Comparison of ENCODE assay signal across 18 cellular contexts in the genomic region with DNA sequence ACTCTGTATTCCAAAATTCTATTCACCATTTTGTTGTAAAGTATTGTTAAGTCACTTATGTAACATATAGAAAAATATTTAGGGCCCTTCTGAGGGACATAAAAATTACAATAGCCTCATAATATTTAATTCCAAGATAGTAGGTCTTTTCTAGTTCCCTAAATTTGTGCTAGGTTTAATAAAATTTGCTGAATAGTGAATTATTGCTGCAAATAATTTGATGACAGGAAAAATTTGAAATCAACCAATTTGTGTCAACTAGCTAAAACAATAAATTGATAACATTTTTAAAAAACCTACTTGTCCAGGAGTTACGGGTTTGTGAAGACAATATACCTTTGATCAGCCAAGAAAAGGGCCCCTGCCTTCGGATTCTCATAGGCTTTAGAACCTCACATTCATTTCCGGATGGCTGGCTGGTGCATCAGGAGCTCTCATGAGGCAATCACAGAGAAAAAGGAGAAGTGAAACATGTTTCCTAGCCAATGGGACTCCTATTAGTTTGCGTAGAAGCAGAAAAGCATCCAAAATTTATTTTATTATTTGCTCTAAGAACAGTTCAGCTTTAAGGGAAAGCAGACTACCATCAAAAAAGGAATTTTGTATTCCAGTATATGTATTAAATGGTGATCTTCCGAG.
A peak's percentile ranks its signal among the peaks of the same experiment; 100 is the strongest.
DNase-seq lines count a peak whose midpoint lies in the region; ATAC-seq and TF ChIP-seq lines count a peak whose summit lies in the region.
"Had no signal": no experiment of that assay in that cellular context is flagged by ENCODE, and none has a peak within 500 bp of the region (broad histone marks: within the 10 kb centered on the region; RNA-seq: fewer than 3 reads in every experiment).

No MANE protein-coding gene starts in this region.

- intact Hi-C loops in upper lobe of right lung (cut with DNase I): no loop called here

- no peak overlapping the region for H2BK120ac ChIP-seq in neuronal stem cell (ENCODE audit: low read depth, low read length)

- no peak overlapping the region for H2BK12ac ChIP-seq in neuronal stem cell (ENCODE audit: low read length)

- H3K27me3 ChIP-seq in Karpas-422 (ENCODE audit: low read length) (no peaks in the 10 kb centered on the region), neuronal stem cell (ENCODE audit: control insufficient read depth in 3 of 3, insufficient read depth in 3 of 3, low read depth in 1 of 3, low read length in 3 of 3) (no peaks in the 10 kb centered on the region), upper lobe of right lung (no peaks in the 10 kb centered on the region)

- H3K4me3 ChIP-seq in Karpas-422 (ENCODE audit: low read length) (no peak overlapping the region), NB4 (ENCODE audit: low read depth, low read length) (no peak overlapping the region), neuronal stem cell (ENCODE audit: low read length in 2 of 2) (no peak overlapping the region), upper lobe of right lung (no peak overlapping the region)
- H3K4me3 ChIP-seq: GM23338 had no signal

- H3K79me1 ChIP-seq in neuronal stem cell (ENCODE audit: low read depth, low read length): no peaks in the 10 kb centered on the region

- H3K4me2 ChIP-seq in Karpas-422 (ENCODE audit: low read depth, low read length, poor library complexity, severe bottlenecking) (no peak overlapping the region), neuronal stem cell (ENCODE audit: insufficient read depth, low read length, poor library complexity, severe bottlenecking) (no peak overlapping the region)
- H3K4me2 ChIP-seq: GM23338 had no signal

- no peak for ATAC-seq in upper lobe of right lung
- ATAC-seq: CD8-positive, alpha-beta T cell; GM23338; HCT116; Panc1 had no signal

- DNase-seq in Karpas-422: peak; percentile 50
- peak; percentile 60 for DNase-seq in NB4 (ENCODE audit: low read depth)
- peak; percentile 63 for DNase-seq in SKM-1 (lab: John Stamatoyannopoulos, UW; ENCODE audit: unreplicated experiment)
- peak; percentile 5 for DNase-seq in neuronal stem cell (ENCODE audit: low spot score)
- DNase-seq in NCI-H2107 (lab: John Stamatoyannopoulos, UW): no peak
- no peak for DNase-seq in stimulated activated CD4-positive, alpha-beta T cell treated with anti-CD3 and anti-CD28 coated beads, Interleukin-4, amount 100 ng/mL, for 24 hours
- DNase-seq in upper lobe of right lung: no peak
- DNase-seq: CD8-positive, alpha-beta T cell; DMS79; KG1; NCI-H1417; NCI-H187 treated with DMSO at 0.1 percent for 48 hours; NCI-H526 treated with DMSO at 0.1 percent for 48 hours; NK-92 treated with Interleukin-12 subunit alpha and Interleukin-12 subunit beta, amount 100 ng/mL, for 24 hours; Right ventricle myocardium superior had no signal

- H2AK5ac ChIP-seq in neuronal stem cell (ENCODE audit: low read depth, low read length): no peak overlapping the region

- no peak overlapping the region for H2BK5ac ChIP-seq in neuronal stem cell (ENCODE audit: low read length)

- H3K14ac ChIP-seq in neuronal stem cell (ENCODE audit: low read length): no peak overlapping the region

- TF ChIP-seq CTCF in NB4 (IDR thresholded peaks at IDR 0.05; ENCODE audit: low read depth, low read length) (no peak), upper lobe of right lung (IDR thresholded peaks at IDR 0.05) (no peak)

- H4K91ac ChIP-seq in neuronal stem cell (ENCODE audit: low read depth, low read length, poor library complexity): no peak overlapping the region

- no peaks in the 10 kb centered on the region for H3K79me2 ChIP-seq in Karpas-422 (ENCODE audit: low read length)

- TF ChIP-seq POLR2A in NB4 (IDR thresholded peaks at IDR 0.05; ENCODE audit: extremely low read depth, insufficient read length): no peak

- H3K36me3 ChIP-seq in Karpas-422 (ENCODE audit: insufficient read depth, low read length): no peaks in the 10 kb centered on the region
- H3K36me3 ChIP-seq in neuronal stem cell (replicated peaks in 1 of 2; ENCODE audit: control insufficient read depth in 2 of 2, insufficient read depth in 2 of 2, low read length in 2 of 2): no peaks in the 10 kb centered on the region
- H3K36me3 ChIP-seq in upper lobe of right lung: no peaks in the 10 kb centered on the region

- no peak overlapping the region for H3K4ac ChIP-seq in neuronal stem cell (ENCODE audit: low read length)

- no CpG with 5 or more reads among the region's 5 CpGs for WGBS in neuronal stem cell (ENCODE audit: extremely low coverage in 2 of 2, insufficient read length in 2 of 2, insufficient replicate concordance in 1 of 2), 2 donors

- no peak overlapping the region for H3K23ac ChIP-seq in neuronal stem cell (ENCODE audit: low read depth, low read length, poor library complexity)

- H3K9me3 ChIP-seq in Karpas-422 (ENCODE audit: low read length) (no peaks in the 10 kb centered on the region; the same call in 1 of the 2 replicates), neuronal stem cell (replicated peaks in 1 of 2; ENCODE audit: control insufficient read depth in 2 of 2, insufficient read depth in 1 of 2, low read depth in 1 of 2, low read length in 2 of 2) (no peaks in the 10 kb centered on the region), upper lobe of right lung (no peaks in the 10 kb centered on the region)

- no peak overlapping the region for H3K9ac ChIP-seq in Karpas-422 (ENCODE audit: low read length)
- no peak overlapping the region for H3K9ac ChIP-seq in neuronal stem cell (ENCODE audit: low read depth, low read length, poor library complexity)

- H3K9me2 ChIP-seq in Karpas-422 (replicated peaks; ENCODE audit: insufficient read depth, low read length): no peaks in the 10 kb centered on the region

- H2BK15ac ChIP-seq in neuronal stem cell (ENCODE audit: low read length): no peak overlapping the region

- H3K4me1 ChIP-seq in Karpas-422 (ENCODE audit: low read length): no peaks in the 10 kb centered on the region
- no peaks in the 10 kb centered on the region for H3K4me1 ChIP-seq in neuronal stem cell (ENCODE audit: control insufficient read depth in 2 of 2, insufficient read depth in 1 of 2, low read depth in 1 of 2, low read length in 2 of 2)
- no peaks in the 10 kb centered on the region for H3K4me1 ChIP-seq in upper lobe of right lung

- no peaks in the 10 kb centered on the region for H4K20me1 ChIP-seq in Karpas-422 (ENCODE audit: insufficient read depth, low read depth, low read length)

- no peak overlapping the region for H4K8ac ChIP-seq in neuronal stem cell (ENCODE audit: low read depth, low read length)

- H3K27ac ChIP-seq in Karpas-422 (ENCODE audit: low read length) (no peak overlapping the region), neuronal stem cell (replicated peaks; ENCODE audit: low read length) (no peak overlapping the region), upper lobe of right lung (no peak overlapping the region)

- no peak overlapping the region for H2AFZ ChIP-seq in Karpas-422 (ENCODE audit: low read length)
- no peak overlapping the region for H2AFZ ChIP-seq in neuronal stem cell (ENCODE audit: low read length)
- H2AFZ ChIP-seq: GM23338 had no signal

- H3K18ac ChIP-seq in neuronal stem cell (ENCODE audit: low read length): no peak overlapping the region

Comparison
In these comparisons a context has a peak if more than half of its experiments do, and no peak if none do; other contexts are left out.
1. DNase-seq: peak in Karpas-422 (single experiment), NB4 (single experiment), SKM-1 (single experiment) and neuronal stem cell (single experiment); none in NCI-H2107 (single experiment), stimulated activated CD4-positive, alpha-beta T cell treated with anti-CD3 and anti-CD28 coated beads, Interleukin-4, amount 100 ng/mL, for 24 hours (single experiment) and upper lobe of right lung (single experiment).